ENCODE assay signal across 1 cellular context in genomic region chr17:12619444-12620199, GRCh38.
TF ChIP-seq lines count a peak whose summit lies in the region.

No MANE protein-coding gene starts in this region.

TF ChIP-seq in GM23338, 12 proteins besides CTCF, POLR2A, EP300 and RAD21 (continued from another document):
- TF ChIP-seq, protein P1, sequence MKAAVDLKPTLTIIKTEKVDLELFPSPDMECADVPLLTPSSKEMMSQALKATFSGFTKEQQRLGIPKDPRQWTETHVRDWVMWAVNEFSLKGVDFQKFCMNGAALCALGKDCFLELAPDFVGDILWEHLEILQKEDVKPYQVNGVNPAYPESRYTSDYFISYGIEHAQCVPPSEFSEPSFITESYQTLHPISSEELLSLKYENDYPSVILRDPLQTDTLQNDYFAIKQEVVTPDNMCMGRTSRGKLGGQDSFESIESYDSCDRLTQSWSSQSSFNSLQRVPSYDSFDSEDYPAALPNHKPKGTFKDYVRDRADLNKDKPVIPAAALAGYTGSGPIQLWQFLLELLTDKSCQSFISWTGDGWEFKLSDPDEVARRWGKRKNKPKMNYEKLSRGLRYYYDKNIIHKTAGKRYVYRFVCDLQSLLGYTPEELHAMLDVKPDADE (IDR thresholded peaks at IDR 0.05), result no peak
- TF ChIP-seq CREB1 (CRISPR knock-in tag; IDR thresholded peaks at IDR 0.05; ENCODE audit: low read depth) (no peak), EZH2phosphoT487 (IDR thresholded peaks at IDR 0.05; ENCODE audit: unreplicated experiment) (no peak), JUNB (IDR thresholded peaks at IDR 0.05; ENCODE audit: unreplicated experiment) (no peak), EZH2 (IDR thresholded peaks at IDR 0.05; ENCODE audit: low read depth, unreplicated experiment) (no peak), ZNF114 (CRISPR knock-in tag; IDR thresholded peaks at IDR 0.05) (no peak), POLR2AphosphoS5 (IDR thresholded peaks at IDR 0.05; ENCODE audit: low read depth) (no peak), STAT1 (IDR thresholded peaks at IDR 0.05; ENCODE audit: unreplicated experiment) (no peak)
